In the genomic region with DNA sequence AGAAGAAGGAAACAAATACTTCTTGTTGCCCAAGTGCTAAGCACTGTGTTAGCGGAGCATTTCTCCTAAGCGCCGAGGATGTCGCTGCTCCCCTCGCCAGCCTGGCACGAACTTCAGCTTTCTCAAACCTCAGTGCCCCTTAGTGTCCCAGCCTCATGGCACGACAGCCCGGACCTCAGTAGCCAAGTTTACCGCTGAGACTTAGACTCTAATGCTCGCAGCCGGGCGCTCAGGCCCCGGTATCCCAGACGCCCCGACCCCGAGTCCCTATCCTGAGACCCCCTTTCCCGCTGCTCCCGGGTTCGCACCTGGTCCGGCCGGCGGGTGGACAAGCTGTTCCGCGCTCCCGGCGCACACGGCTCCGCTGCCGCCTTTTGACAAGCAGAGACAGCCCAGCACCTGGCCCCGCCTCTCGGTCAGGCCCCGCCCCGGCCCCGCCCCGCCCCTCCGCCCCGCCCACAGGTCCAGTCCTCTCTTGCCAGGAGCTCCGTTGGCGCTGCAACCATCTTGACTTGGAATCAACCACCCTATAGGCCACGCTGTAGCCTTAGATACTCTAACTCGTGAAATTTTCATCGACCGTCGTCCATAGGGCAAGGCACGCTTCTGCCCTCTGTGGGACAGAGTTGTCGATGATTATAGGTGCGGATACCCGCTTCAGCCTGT, we compare ENCODE assay signal across 8 cellular contexts. TPM values are rescaled to one million over a fixed set of nuclear protein-coding genes. Genes with fewer than 3 reads are reported as not detected.
DNase-seq lines count a peak whose midpoint lies in the region; ATAC-seq lines count a peak whose summit lies in the region.

A gene (minus strand): TSS at position 348 of the 666 bp plus-strand sequence. CDS start 25,881 bp downstream, outside the sequence.

- H3K27me3 ChIP-seq in NT2/D1 (ENCODE audit: insufficient read depth, insufficient read length) (peaks cover 76% of the 10 kb centered on the region), mucosa of rectum (ENCODE audit: control insufficient read depth in 2 of 2, insufficient read depth in 2 of 2, low read length in 2 of 2) (peaks cover 1 to 3% of the 10 kb centered on the region in 2 donors)

- H3K9ac ChIP-seq in NT2/D1 (ENCODE audit: insufficient read length, low read depth) (peak within 1 kb of the TSS; percentile 77), mucosa of rectum (ENCODE audit: low read depth in 1 of 2, low read length in 2 of 2) (peak within 1 kb of the TSS; percentile 86 to 94)

- DNase-seq in CD1c-positive myeloid dendritic cell (ENCODE audit: extremely low spot score) (peak; percentile 84), HT-29 (ENCODE audit: low spot score) (peak; percentile 88), NT2/D1 (ENCODE audit: low read depth, low spot score) (peak; percentile 56), epithelial cell of prostate (ENCODE audit: low read depth, low spot score) (no peak)
- peak; percentile 57 for DNase-seq in activated CD8-positive, alpha-beta memory T cell treated with anti-CD3 and anti-CD28 coated beads, Interleukin-2, amount 50 U/mL, for 4 hours
- DNase-seq in stimulated activated CD8-positive, alpha-beta memory T cell treated with anti-CD3 and anti-CD28 coated beads, Interleukin-7, amount 100 ng/mL, for 4 hours (ENCODE audit: low read depth in 2 of 2), result peak; percentile 40 to 46

- H3K27ac ChIP-seq in epithelial cell of prostate, result peak within 1 kb of the TSS; percentile 83
- H3K27ac ChIP-seq in mucosa of rectum (ENCODE audit: low read depth in 2 of 2, low read length in 2 of 2), result peak within 1 kb of the TSS; percentile 93 to 96

- ATAC-seq in GM19455 (IDR thresholded peaks at IDR 0.05; ENCODE audit: unreplicated experiment), result peak; percentile 83

- H3K36me3 ChIP-seq in NT2/D1 (ENCODE audit: insufficient read depth, insufficient read length, low read length) (no peaks in the 10 kb centered on the region), mucosa of rectum (ENCODE audit: control insufficient read depth in 2 of 2, insufficient read depth in 2 of 2, low read length in 2 of 2) (peaks cover 0 to under 1% of the 10 kb centered on the region in 2 donors)

- H3K4me1 ChIP-seq in NT2/D1 (ENCODE audit: insufficient read depth, insufficient read length) (peaks cover 13% of the 10 kb centered on the region), mucosa of rectum (ENCODE audit: control insufficient read depth in 2 of 2, insufficient read depth in 2 of 2, low read length in 2 of 2) (peaks cover 54 to 84% of the 10 kb centered on the region in 2 donors)

- H3K4me3 ChIP-seq in NT2/D1 (ENCODE audit: insufficient read length, low read depth), result peak within 1 kb of the TSS; percentile 53
- peak within 1 kb of the TSS; percentile 71 to 90 for H3K4me3 ChIP-seq in mucosa of rectum (ENCODE audit: low read length in 2 of 2)

- H3K9me3 ChIP-seq in NT2/D1 (ENCODE audit: insufficient read depth, low read length), result no peaks in the 10 kb centered on the region
- no peaks in the 10 kb centered on the region for H3K9me3 ChIP-seq in mucosa of rectum (ENCODE audit: control insufficient read depth in 2 of 2, low read length in 2 of 2)

RNA-seq across cellular contexts. Expression of the gene that starts here (rescaled TPM):
- total RNA-seq in HT-29 (2014; rRNA removed; shearing (Covaris generic)), result 15.3 and 15.4 TPM in 2 replicates
